ENCODE assay signal across 1 cellular context in the genomic region with DNA sequence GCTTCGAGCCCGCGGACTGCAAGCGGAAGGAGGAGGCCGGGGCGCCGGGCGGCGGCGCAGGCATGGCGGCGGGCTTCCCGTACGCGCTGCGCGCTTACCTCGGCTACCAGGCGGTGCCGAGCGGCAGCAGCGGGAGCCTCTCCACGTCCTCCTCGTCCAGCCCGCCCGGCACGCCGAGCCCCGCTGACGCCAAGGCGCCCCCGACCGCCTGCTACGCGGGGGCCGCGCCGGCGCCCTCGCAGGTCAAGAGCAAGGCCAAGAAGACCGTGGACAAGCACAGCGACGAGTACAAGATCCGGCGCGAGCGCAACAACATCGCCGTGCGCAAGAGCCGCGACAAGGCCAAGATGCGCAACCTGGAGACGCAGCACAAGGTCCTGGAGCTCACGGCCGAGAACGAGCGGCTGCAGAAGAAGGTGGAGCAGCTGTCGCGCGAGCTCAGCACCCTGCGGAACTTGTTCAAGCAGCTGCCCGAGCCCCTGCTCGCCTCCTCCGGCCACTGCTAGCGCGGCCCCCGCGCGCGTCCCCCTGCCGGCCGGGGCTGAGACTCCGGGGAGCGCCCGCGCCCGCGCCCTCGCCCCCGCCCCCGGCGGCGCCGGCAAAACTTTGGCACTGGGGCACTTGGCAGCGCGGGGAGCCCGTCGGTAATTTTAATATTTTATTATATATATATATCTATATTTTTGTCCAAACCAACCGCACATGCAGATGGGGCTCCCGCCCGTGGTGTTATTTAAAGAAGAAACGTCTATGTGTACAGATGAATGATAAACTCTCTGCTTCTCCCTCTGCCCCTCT.
A peak's percentile ranks its signal among the peaks of the same experiment; 100 is the strongest.
TF ChIP-seq lines count a peak whose summit lies in the region.

No MANE protein-coding gene starts in this region.

TF ChIP-seq in HepG2, 621 proteins besides CTCF, POLR2A, EP300 and RAD21 (continues in another document):
- TF ChIP-seq PLRG1 (conservative IDR thresholded peaks at IDR 0.05) = no peak
- no peak for TF ChIP-seq TOE1 (CRISPR knock-in tag; IDR thresholded peaks at IDR 0.05)
- peak; percentile 93 for TF ChIP-seq ZNF451 (CRISPR knock-in tag; IDR thresholded peaks at IDR 0.05)
- TF ChIP-seq KDM5B (CRISPR knock-in tag; IDR thresholded peaks at IDR 0.05; ENCODE audit: borderline replicate concordance) = peak; percentile 37; the same call in 1 of the 2 replicates
- no peak for TF ChIP-seq KAT2B (IDR thresholded peaks at IDR 0.05; ENCODE audit: borderline replicate concordance, low read depth, low read length)
- no peak for TF ChIP-seq RCOR2 (CRISPR knock-in tag; IDR thresholded peaks at IDR 0.05)
- TF ChIP-seq ZNF879 (CRISPR knock-in tag; IDR thresholded peaks at IDR 0.05) = no peak
- TF ChIP-seq XBP1 (CRISPR knock-in tag; IDR thresholded peaks at IDR 0.05) = no peak
- no peak for TF ChIP-seq ZNF570 (CRISPR knock-in tag; IDR thresholded peaks at IDR 0.05; ENCODE audit: borderline replicate concordance)
- TF ChIP-seq ZNF552 (CRISPR knock-in tag; IDR thresholded peaks at IDR 0.05; ENCODE audit: borderline replicate concordance) = no peak
- 0 out of 2 replicates have a peak, but pooled peaks have one; percentile 23 for TF ChIP-seq ZSCAN12 (CRISPR knock-in tag; IDR thresholded peaks at IDR 0.05)
- TF ChIP-seq, protein P1, sequence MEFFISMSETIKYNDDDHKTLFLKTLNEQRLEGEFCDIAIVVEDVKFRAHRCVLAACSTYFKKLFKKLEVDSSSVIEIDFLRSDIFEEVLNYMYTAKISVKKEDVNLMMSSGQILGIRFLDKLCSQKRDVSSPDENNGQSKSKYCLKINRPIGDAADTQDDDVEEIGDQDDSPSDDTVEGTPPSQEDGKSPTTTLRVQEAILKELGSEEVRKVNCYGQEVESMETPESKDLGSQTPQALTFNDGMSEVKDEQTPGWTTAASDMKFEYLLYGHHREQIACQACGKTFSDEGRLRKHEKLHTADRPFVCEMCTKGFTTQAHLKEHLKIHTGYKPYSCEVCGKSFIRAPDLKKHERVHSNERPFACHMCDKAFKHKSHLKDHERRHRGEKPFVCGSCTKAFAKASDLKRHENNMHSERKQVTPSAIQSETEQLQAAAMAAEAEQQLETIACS (CRISPR knock-in tag; IDR thresholded peaks at IDR 0.05) = peak; percentile 43
- TF ChIP-seq ZNF317 (CRISPR knock-in tag; IDR thresholded peaks at IDR 0.05) = no peak
- no peak for TF ChIP-seq MIER3 (CRISPR knock-in tag; IDR thresholded peaks at IDR 0.05; ENCODE audit: borderline replicate concordance)
- TF ChIP-seq, protein P2, sequence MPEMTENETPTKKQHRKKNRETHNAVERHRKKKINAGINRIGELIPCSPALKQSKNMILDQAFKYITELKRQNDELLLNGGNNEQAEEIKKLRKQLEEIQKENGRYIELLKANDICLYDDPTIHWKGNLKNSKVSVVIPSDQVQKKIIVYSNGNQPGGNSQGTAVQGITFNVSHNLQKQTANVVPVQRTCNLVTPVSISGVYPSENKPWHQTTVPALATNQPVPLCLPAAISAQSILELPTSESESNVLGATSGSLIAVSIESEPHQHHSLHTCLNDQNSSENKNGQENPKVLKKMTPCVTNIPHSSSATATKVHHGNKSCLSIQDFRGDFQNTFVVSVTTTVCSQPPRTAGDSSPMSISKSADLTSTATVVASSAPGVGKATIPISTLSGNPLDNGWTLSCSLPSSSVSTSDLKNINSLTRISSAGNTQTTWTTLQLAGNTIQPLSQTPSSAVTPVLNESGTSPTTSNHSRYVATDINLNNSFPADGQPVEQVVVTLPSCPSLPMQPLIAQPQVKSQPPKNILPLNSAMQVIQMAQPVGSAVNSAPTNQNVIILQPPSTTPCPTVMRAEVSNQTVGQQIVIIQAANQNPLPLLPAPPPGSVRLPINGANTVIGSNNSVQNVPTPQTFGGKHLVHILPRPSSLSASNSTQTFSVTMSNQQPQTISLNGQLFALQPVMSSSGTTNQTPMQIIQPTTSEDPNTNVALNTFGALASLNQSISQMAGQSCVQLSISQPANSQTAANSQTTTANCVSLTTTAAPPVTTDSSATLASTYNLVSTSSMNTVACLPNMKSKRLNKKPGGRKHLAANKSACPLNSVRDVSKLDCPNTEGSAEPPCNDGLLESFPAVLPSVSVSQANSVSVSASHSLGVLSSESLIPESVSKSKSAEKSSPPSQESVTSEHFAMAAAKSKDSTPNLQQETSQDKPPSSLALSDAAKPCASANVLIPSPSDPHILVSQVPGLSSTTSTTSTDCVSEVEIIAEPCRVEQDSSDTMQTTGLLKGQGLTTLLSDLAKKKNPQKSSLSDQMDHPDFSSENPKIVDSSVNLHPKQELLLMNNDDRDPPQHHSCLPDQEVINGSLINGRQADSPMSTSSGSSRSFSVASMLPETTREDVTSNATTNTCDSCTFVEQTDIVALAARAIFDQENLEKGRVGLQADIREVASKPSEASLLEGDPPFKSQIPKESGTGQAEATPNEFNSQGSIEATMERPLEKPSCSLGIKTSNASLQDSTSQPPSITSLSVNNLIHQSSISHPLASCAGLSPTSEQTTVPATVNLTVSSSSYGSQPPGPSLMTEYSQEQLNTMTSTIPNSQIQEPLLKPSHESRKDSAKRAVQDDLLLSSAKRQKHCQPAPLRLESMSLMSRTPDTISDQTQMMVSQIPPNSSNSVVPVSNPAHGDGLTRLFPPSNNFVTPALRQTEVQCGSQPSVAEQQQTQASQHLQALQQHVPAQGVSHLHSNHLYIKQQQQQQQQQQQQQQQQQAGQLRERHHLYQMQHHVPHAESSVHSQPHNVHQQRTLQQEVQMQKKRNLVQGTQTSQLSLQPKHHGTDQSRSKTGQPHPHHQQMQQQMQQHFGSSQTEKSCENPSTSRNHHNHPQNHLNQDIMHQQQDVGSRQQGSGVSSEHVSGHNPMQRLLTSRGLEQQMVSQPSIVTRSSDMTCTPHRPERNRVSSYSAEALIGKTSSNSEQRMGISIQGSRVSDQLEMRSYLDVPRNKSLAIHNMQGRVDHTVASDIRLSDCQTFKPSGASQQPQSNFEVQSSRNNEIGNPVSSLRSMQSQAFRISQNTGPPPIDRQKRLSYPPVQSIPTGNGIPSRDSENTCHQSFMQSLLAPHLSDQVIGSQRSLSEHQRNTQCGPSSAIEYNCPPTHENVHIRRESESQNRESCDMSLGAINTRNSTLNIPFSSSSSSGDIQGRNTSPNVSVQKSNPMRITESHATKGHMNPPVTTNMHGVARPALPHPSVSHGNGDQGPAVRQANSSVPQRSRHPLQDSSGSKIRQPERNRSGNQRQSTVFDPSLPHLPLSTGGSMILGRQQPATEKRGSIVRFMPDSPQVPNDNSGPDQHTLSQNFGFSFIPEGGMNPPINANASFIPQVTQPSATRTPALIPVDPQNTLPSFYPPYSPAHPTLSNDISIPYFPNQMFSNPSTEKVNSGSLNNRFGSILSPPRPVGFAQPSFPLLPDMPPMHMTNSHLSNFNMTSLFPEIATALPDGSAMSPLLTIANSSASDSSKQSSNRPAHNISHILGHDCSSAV (CRISPR knock-in tag; IDR thresholded peaks at IDR 0.05; ENCODE audit: borderline replicate concordance) = no peak
- peak; percentile 45 for TF ChIP-seq SRSF1 (optimal IDR thresholded peaks at IDR 0.05; ENCODE audit: low read depth, low read length)
- no peak for TF ChIP-seq ZNF160 (CRISPR knock-in tag; IDR thresholded peaks at IDR 0.05)
- no peak for TF ChIP-seq KDM6A (CRISPR knock-in tag; IDR thresholded peaks at IDR 0.05; ENCODE audit: low read depth)
- TF ChIP-seq HNF4A (CRISPR knock-in tag; IDR thresholded peaks at IDR 0.05) = no peak
- TF ChIP-seq, protein P3, sequence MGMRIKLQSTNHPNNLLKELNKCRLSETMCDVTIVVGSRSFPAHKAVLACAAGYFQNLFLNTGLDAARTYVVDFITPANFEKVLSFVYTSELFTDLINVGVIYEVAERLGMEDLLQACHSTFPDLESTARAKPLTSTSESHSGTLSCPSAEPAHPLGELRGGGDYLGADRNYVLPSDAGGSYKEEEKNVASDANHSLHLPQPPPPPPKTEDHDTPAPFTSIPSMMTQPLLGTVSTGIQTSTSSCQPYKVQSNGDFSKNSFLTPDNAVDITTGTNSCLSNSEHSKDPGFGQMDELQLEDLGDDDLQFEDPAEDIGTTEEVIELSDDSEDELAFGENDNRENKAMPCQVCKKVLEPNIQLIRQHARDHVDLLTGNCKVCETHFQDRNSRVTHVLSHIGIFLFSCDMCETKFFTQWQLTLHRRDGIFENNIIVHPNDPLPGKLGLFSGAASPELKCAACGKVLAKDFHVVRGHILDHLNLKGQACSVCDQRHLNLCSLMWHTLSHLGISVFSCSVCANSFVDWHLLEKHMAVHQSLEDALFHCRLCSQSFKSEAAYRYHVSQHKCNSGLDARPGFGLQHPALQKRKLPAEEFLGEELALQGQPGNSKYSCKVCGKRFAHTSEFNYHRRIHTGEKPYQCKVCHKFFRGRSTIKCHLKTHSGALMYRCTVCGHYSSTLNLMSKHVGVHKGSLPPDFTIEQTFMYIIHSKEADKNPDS (CRISPR knock-in tag; IDR thresholded peaks at IDR 0.05) = no peak
- TF ChIP-seq TRIM24 (CRISPR knock-in tag; IDR thresholded peaks at IDR 0.05) = no peak
- no peak for TF ChIP-seq SP5 (CRISPR knock-in tag; IDR thresholded peaks at IDR 0.05; ENCODE audit: borderline replicate concordance, low read depth)
- TF ChIP-seq ZFP62 (CRISPR knock-in tag; IDR thresholded peaks at IDR 0.05) = no peak
- 0 out of 2 replicates have a peak, but pooled peaks have one; percentile 57 for TF ChIP-seq ZNF619 (CRISPR knock-in tag; IDR thresholded peaks at IDR 0.05)
- TF ChIP-seq, protein P4, sequence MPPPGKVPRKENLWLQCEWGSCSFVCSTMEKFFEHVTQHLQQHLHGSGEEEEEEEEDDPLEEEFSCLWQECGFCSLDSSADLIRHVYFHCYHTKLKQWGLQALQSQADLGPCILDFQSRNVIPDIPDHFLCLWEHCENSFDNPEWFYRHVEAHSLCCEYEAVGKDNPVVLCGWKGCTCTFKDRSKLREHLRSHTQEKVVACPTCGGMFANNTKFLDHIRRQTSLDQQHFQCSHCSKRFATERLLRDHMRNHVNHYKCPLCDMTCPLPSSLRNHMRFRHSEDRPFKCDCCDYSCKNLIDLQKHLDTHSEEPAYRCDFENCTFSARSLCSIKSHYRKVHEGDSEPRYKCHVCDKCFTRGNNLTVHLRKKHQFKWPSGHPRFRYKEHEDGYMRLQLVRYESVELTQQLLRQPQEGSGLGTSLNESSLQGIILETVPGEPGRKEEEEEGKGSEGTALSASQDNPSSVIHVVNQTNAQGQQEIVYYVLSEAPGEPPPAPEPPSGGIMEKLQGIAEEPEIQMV (CRISPR knock-in tag; IDR thresholded peaks at IDR 0.05; ENCODE audit: low read depth) = no peak
- peak; percentile 54 for TF ChIP-seq SP4 (CRISPR knock-in tag; IDR thresholded peaks at IDR 0.05)
- TF ChIP-seq, protein P5, sequence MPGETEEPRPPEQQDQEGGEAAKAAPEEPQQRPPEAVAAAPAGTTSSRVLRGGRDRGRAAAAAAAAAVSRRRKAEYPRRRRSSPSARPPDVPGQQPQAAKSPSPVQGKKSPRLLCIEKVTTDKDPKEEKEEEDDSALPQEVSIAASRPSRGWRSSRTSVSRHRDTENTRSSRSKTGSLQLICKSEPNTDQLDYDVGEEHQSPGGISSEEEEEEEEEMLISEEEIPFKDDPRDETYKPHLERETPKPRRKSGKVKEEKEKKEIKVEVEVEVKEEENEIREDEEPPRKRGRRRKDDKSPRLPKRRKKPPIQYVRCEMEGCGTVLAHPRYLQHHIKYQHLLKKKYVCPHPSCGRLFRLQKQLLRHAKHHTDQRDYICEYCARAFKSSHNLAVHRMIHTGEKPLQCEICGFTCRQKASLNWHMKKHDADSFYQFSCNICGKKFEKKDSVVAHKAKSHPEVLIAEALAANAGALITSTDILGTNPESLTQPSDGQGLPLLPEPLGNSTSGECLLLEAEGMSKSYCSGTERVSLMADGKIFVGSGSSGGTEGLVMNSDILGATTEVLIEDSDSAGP (CRISPR knock-in tag; IDR thresholded peaks at IDR 0.05; ENCODE audit: borderline replicate concordance) = 0 out of 2 replicates have a peak, but pooled peaks have one; percentile 2
- no peak for TF ChIP-seq ZNF577 (CRISPR knock-in tag; IDR thresholded peaks at IDR 0.05; ENCODE audit: borderline replicate concordance, low read depth)
- peak; percentile 29; the same call in 1 of the 2 replicates for TF ChIP-seq CENPT (CRISPR knock-in tag; IDR thresholded peaks at IDR 0.05; ENCODE audit: low read depth)
- peak; percentile 54 for TF ChIP-seq XRCC5 (optimal IDR thresholded peaks at IDR 0.05; ENCODE audit: low read length)
- no peak for TF ChIP-seq MYNN (CRISPR knock-in tag; IDR thresholded peaks at IDR 0.05; ENCODE audit: low read depth)
- TF ChIP-seq ZNF556 (CRISPR knock-in tag; IDR thresholded peaks at IDR 0.05; ENCODE audit: borderline replicate concordance) = no peak
- peak; percentile 49; the same call in 1 of the 2 replicates for TF ChIP-seq MAZ (IDR thresholded peaks at IDR 0.05; ENCODE audit: borderline replicate concordance, low read depth, low read length)
- peak; percentile 87 for TF ChIP-seq MAZ (CRISPR knock-in tag; IDR thresholded peaks at IDR 0.05; ENCODE audit: low read depth)
- TF ChIP-seq FOXM1 (CRISPR knock-in tag; IDR thresholded peaks at IDR 0.05) = peak; percentile 31; the same call in 1 of the 2 replicates
- 0 out of 2 replicates have a peak, but pooled peaks have one; percentile 25 for TF ChIP-seq ZSCAN9 (CRISPR knock-in tag; IDR thresholded peaks at IDR 0.05; ENCODE audit: borderline replicate concordance)
- TF ChIP-seq, protein P6, sequence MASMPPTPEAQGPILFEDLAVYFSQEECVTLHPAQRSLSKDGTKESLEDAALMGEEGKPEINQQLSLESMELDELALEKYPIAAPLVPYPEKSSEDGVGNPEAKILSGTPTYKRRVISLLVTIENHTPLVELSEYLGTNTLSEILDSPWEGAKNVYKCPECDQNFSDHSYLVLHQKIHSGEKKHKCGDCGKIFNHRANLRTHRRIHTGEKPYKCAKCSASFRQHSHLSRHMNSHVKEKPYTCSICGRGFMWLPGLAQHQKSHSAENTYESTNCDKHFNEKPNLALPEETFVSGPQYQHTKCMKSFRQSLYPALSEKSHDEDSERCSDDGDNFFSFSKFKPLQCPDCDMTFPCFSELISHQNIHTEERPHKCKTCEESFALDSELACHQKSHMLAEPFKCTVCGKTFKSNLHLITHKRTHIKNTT (CRISPR knock-in tag; IDR thresholded peaks at IDR 0.05) = no peak; the same call in 1 of the 2 replicates
- TF ChIP-seq GTF3A (CRISPR knock-in tag; conservative IDR thresholded peaks at IDR 0.05) = no peak
